22 cellular contexts compared by ENCODE assay signal in the genomic region with DNA sequence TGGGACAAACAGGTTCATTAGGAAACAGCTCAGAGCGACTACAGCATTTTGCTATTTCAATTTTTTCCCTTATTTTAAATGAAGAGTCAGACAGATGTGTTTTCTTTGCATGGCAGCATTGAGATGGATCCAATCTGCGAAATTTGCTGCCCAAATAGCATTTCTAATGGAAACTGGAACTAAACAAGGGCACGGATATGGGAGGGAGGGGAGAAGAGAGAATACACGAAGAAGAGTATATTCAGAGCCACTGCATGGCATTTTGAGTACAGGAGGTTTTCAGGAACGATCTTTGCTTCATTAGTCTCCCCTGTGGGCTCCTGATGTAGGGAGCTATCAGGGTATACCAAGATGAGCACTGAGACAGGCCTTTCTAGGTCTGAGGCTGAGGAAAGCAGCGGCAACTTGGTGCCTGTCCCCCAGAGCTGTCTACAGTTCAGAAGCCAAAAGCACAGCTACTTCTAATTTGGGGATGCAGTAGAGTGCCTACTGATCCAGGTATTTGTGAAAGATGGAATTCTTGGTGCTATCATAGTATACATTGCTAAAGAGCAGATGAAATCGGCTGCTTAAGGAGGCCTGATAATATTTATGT.
"Had no signal": no experiment of that assay in that cellular context is flagged by ENCODE, and none has a peak within 500 bp of the region (broad histone marks: within the 10 kb centered on the region; RNA-seq: fewer than 3 reads in every experiment).

No MANE protein-coding gene starts in this region.

- H3K4me3 Mint-ChIP-seq: activated CD8-positive, alpha-beta T cell treated with anti-CD3 and anti-CD28 coated beads, Interleukin-2, amount 10 ng/mL, durations not matched to agents 7 days and 5 days; activated naive CD4-positive, alpha-beta T cell treated with anti-CD3 and anti-CD28 coated beads, Interleukin-2, amount 50 U/mL, for 24 hours; activated T-helper 1 cell treated with anti-CD3 and anti-CD28 coated beads, Interleukin-12 subunit alpha, Interleukin-12 subunit beta, Interleukin-2, Interleukin-4 antibody, amounts not matched to agents 30 ng/mL and 10 ng/mL and 1 ng/mL, durations not matched to agents 14 hours and 24 hours and 36 hours; dendritic cell treated with granulocyte-macrophage colony-stimulating factor and Interleukin-4, amounts not matched to agents 40 ng/mL and 50 ng/mL, for 4 days; memory B cell; nephron progenitor cell had no signal

- H3K27me3 ChIP-seq: thyroid gland, upper lobe of right lung had no signal

- H3K4me1 Mint-ChIP-seq: activated naive CD4-positive, alpha-beta T cell treated with anti-CD3 and anti-CD28 coated beads, Interleukin-2, amount 50 U/mL, for 24 hours; memory B cell; nephron progenitor cell had no signal

- ATAC-seq: activated CD8-positive, alpha-beta T cell treated with anti-CD3 and anti-CD28 coated beads, Interleukin-2, amount 10 ng/mL, durations not matched to agents 7 days and 5 days; esophagus mucosa; left cardiac atrium; mucosa of descending colon; upper lobe of right lung had no signal

- H3K27ac ChIP-seq: thyroid gland, upper lobe of right lung had no signal

- DNase-seq: activated CD4-positive, alpha-beta T cell treated with anti-CD3 and anti-CD28 coated beads for 1 hour; activated CD4-positive, alpha-beta T cell treated with anti-CD3 and anti-CD28 coated beads, Interleukin-2, amount 50 U/mL, for 1 hour; activated CD8-positive, alpha-beta T cell treated with anti-CD3 and anti-CD28 coated beads, Interleukin-2, amount 10 ng/mL, durations not matched to agents 7 days and 5 days; activated gamma-delta T cell treated with Interleukin-2 at 50 U/mL for 16 hours; effector CD8-positive, alpha-beta T cell; foreskin melanocyte; glutamatergic neuron; left cardiac atrium; mucosa of descending colon; nephron progenitor cell; retina; stimulated activated CD4-positive, alpha-beta T cell treated with anti-CD3 and anti-CD28 coated beads, Interleukin-2, amount 100 ng/mL, for 48 hours; stimulated activated CD8-positive, alpha-beta memory T cell treated with anti-CD3 and anti-CD28 coated beads, Interleukin-4, amount 100 ng/mL, for 48 hours; stimulated activated naive CD4-positive, alpha-beta T cell; T-helper 9 cell; thyroid gland; upper lobe of right lung had no signal

- H3K27me3 Mint-ChIP-seq: dendritic cell treated with granulocyte-macrophage colony-stimulating factor and Interleukin-4, amounts not matched to agents 40 ng/mL and 50 ng/mL, for 4 days; memory B cell had no signal

- H3K27ac Mint-ChIP-seq: activated CD8-positive, alpha-beta T cell treated with anti-CD3 and anti-CD28 coated beads, Interleukin-2, amount 10 ng/mL, durations not matched to agents 7 days and 5 days; activated naive CD4-positive, alpha-beta T cell treated with anti-CD3 and anti-CD28 coated beads, Interleukin-2, amount 50 U/mL, for 24 hours; activated T-helper 1 cell treated with anti-CD3 and anti-CD28 coated beads, Interleukin-12 subunit alpha, Interleukin-12 subunit beta, Interleukin-2, Interleukin-4 antibody, amounts not matched to agents 30 ng/mL and 10 ng/mL and 1 ng/mL, durations not matched to agents 14 hours and 24 hours and 36 hours; dendritic cell treated with granulocyte-macrophage colony-stimulating factor and Interleukin-4, amounts not matched to agents 40 ng/mL and 50 ng/mL, for 4 days; memory B cell; nephron progenitor cell had no signal

- H3K4me3 ChIP-seq: mucosa of descending colon, thyroid gland, upper lobe of right lung had no signal
